Comparison of ENCODE assay signal across 20 cellular contexts in the genomic region with DNA sequence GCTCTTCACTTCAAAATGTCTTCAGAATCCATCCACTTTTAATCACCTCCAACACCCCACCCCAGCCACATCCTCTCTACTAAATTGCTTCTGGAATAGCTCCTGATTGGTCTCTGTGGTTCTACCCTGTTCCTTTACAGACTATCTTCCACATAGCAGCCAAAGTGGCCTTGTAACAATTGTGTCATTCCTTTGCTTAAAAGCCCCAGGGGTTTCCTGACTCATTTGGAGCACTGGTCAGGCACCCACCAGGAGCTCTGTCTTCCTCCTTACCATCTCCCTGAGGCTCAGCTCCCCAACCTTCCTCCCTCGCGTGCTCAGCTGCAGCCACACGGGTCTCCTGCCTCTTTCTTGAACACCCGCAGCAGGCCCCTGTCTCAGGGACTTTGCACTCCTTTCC.
DNase-seq lines count a peak whose midpoint lies in the region; ATAC-seq and TF ChIP-seq lines count a peak whose summit lies in the region.
"Had no signal": no experiment of that assay in that cellular context is flagged by ENCODE, and none has a peak within 500 bp of the region (broad histone marks: within the 10 kb centered on the region; RNA-seq: fewer than 3 reads in every experiment).

No MANE protein-coding gene starts in this region.

- no peak for DNase-seq in T-helper 1 cell
- DNase-seq in EH (ENCODE audit: low read depth): peak; percentile 46
- no peak for DNase-seq in activated CD8-positive, alpha-beta T cell treated with anti-CD3 and anti-CD28 coated beads, Interleukin-2, amount 10 ng/mL, durations not matched to agents 7 days and 5 days
- DNase-seq in memory B cell (ENCODE audit: low spot score in 2 of 2): no peak
- no peak for DNase-seq in Caco-2
- DNase-seq in GOT3 (lab: John Stamatoyannopoulos, UW): no peak
- DNase-seq: dorsolateral prefrontal cortex; heart left ventricle; KBM-7; mammary epithelial cell; NCI-H146; NCI-H2171; NCI-H524 treated with DMSO at 0.1 percent for 48 hours; SIG-M5; stimulated activated CD8-positive, alpha-beta memory T cell treated with anti-CD3 and anti-CD28 coated beads, Interleukin-4, amount 100 ng/mL, for 48 hours; upper lobe of left lung had no signal

- CTCF ChIA-PET in activated CD8-positive, alpha-beta T cell treated with anti-CD3 and anti-CD28 coated beads, Interleukin-2, amount 10 ng/mL, durations not matched to agents 7 days and 5 days (lab: Charles Lee): interaction anchor here (1.1 to 2.3 kb wide), 4 partner anchors 13 to 95 kb away, joined by 3 to 6 read pairs (median 4); no protein-coding TSS in a partner anchor
- CTCF ChIA-PET in Caco-2 (lab: Charles Lee): no interaction called here

- H3K36me3 ChIP-seq in Caco-2 (ENCODE audit: control insufficient read depth, insufficient read depth, low read length): peaks cover 2% of the 10 kb centered on the region; the same call in 1 of the 2 replicates

- peak; percentile 13 for ATAC-seq in activated CD8-positive, alpha-beta T cell treated with anti-CD3 and anti-CD28 coated beads, Interleukin-2, amount 10 ng/mL, durations not matched to agents 7 days and 5 days
- ATAC-seq in memory B cell (ENCODE audit: low read depth) (no peak), esophagus mucosa (no peak)
- ATAC-seq: Panc1 had no signal

- intact Hi-C loops in Caco-2 (cut with micrococcal nuclease; ENCODE audit: unreplicated experiment): no loop called here

- POLR2A ChIA-PET in activated CD8-positive, alpha-beta T cell treated with anti-CD3 and anti-CD28 coated beads, Interleukin-2, amount 10 ng/mL, durations not matched to agents 7 days and 5 days (lab: Charles Lee): interaction anchor here (1.0 to 1.4 kb wide), 2 partner anchors 13 to 14 kb away, joined by 3 to 4 read pairs; no protein-coding TSS in a partner anchor
- POLR2A ChIA-PET in Caco-2 (lab: Charles Lee): no interaction called here

- BruUV-seq in Caco-2 (replicated peaks; lab: Mats Ljungman, UMichigan): no TSS peak

- peaks cover 22% of the 10 kb centered on the region for H3K4me1 Mint-ChIP-seq in T-helper 1 cell treated with Interleukin-12 subunit alpha and Interleukin-12 subunit beta and Interleukin-4 antibody, amounts not matched to agents 30 μg/mL and 1 μg/mL, for 36 hours (ENCODE audit: low read depth)
- peaks cover 23% of the 10 kb centered on the region for H3K4me1 Mint-ChIP-seq in activated CD8-positive, alpha-beta T cell treated with anti-CD3 and anti-CD28 coated beads, Interleukin-2, amount 10 ng/mL, durations not matched to agents 7 days and 5 days (ENCODE audit: low read depth)
- H3K4me1 Mint-ChIP-seq in memory B cell: peaks cover 8% of the 10 kb centered on the region
- H3K4me1 Mint-ChIP-seq in Caco-2 (ENCODE audit: low read depth, unreplicated experiment): no peaks in the 10 kb centered on the region

- peaks cover 21% of the 10 kb centered on the region for H3K9me3 Mint-ChIP-seq in T-helper 1 cell treated with Interleukin-12 subunit alpha and Interleukin-12 subunit beta and Interleukin-4 antibody, amounts not matched to agents 30 μg/mL and 1 μg/mL, for 36 hours
- H3K9me3 Mint-ChIP-seq in activated CD8-positive, alpha-beta T cell treated with anti-CD3 and anti-CD28 coated beads, Interleukin-2, amount 10 ng/mL, durations not matched to agents 7 days and 5 days (ENCODE audit: insufficient read depth): no peaks in the 10 kb centered on the region
- H3K9me3 Mint-ChIP-seq in memory B cell (peaks cover 7% of the 10 kb centered on the region), Caco-2 (ENCODE audit: unreplicated experiment) (peaks cover 31% of the 10 kb centered on the region)

- H3K4me3 ChIP-seq in Caco-2 (ENCODE audit: low read depth, low read length): no peak overlapping the region
- H3K4me3 ChIP-seq: dorsolateral prefrontal cortex, heart left ventricle, upper lobe of left lung had no signal

- H3K36me3 Mint-ChIP-seq in T-helper 1 cell treated with Interleukin-12 subunit alpha and Interleukin-12 subunit beta and Interleukin-4 antibody, amounts not matched to agents 30 μg/mL and 1 μg/mL, for 36 hours (ENCODE audit: low read depth): peaks cover 68% of the 10 kb centered on the region
- H3K36me3 Mint-ChIP-seq in activated CD8-positive, alpha-beta T cell treated with anti-CD3 and anti-CD28 coated beads, Interleukin-2, amount 10 ng/mL, durations not matched to agents 7 days and 5 days (ENCODE audit: low read depth): peaks cover 61% of the 10 kb centered on the region
- peaks cover 44% of the 10 kb centered on the region for H3K36me3 Mint-ChIP-seq in memory B cell
- H3K36me3 Mint-ChIP-seq in Caco-2 (ENCODE audit: insufficient read depth, unreplicated experiment): peaks cover 32% of the 10 kb centered on the region

- H3K4me3 Mint-ChIP-seq in T-helper 1 cell treated with Interleukin-12 subunit alpha and Interleukin-12 subunit beta and Interleukin-4 antibody, amounts not matched to agents 30 μg/mL and 1 μg/mL, for 36 hours: peak overlapping the region; percentile 53
- H3K4me3 Mint-ChIP-seq in activated CD8-positive, alpha-beta T cell treated with anti-CD3 and anti-CD28 coated beads, Interleukin-2, amount 10 ng/mL, durations not matched to agents 7 days and 5 days: no peak overlapping the region
- H3K4me3 Mint-ChIP-seq in memory B cell (no peak overlapping the region), Caco-2 (ENCODE audit: unreplicated experiment) (no peak overlapping the region)

- H3K27ac Mint-ChIP-seq in T-helper 1 cell treated with Interleukin-12 subunit alpha and Interleukin-12 subunit beta and Interleukin-4 antibody, amounts not matched to agents 30 μg/mL and 1 μg/mL, for 36 hours: peak overlapping the region; percentile 92
- peak overlapping the region; percentile 84 for H3K27ac Mint-ChIP-seq in activated CD8-positive, alpha-beta T cell treated with anti-CD3 and anti-CD28 coated beads, Interleukin-2, amount 10 ng/mL, durations not matched to agents 7 days and 5 days
- peak overlapping the region; percentile 1 for H3K27ac Mint-ChIP-seq in memory B cell
- H3K27ac Mint-ChIP-seq in Caco-2 (ENCODE audit: unreplicated experiment): no peak overlapping the region

- no peak for TF ChIP-seq CTCF in Caco-2 (IDR thresholded peaks at IDR 0.05; ENCODE audit: insufficient read depth in 1 of 2, low read depth in 1 of 2, low read length in 1 of 2, severe bottlenecking in 1 of 2, unreplicated experiment in 1 of 2)

- no peaks in the 10 kb centered on the region for H3K4me1 ChIP-seq in Caco-2

- no peaks in the 10 kb centered on the region for H3K27me3 Mint-ChIP-seq in T-helper 1 cell treated with Interleukin-12 subunit alpha and Interleukin-12 subunit beta and Interleukin-4 antibody, amounts not matched to agents 30 μg/mL and 1 μg/mL, for 36 hours (ENCODE audit: low read depth)
- H3K27me3 Mint-ChIP-seq in activated CD8-positive, alpha-beta T cell treated with anti-CD3 and anti-CD28 coated beads, Interleukin-2, amount 10 ng/mL, durations not matched to agents 7 days and 5 days (ENCODE audit: low read depth): no peaks in the 10 kb centered on the region
- H3K27me3 Mint-ChIP-seq in memory B cell (no peaks in the 10 kb centered on the region), Caco-2 (ENCODE audit: insufficient read depth, unreplicated experiment) (no peaks in the 10 kb centered on the region)

- no peaks in the 10 kb centered on the region for H3K27me3 ChIP-seq in Caco-2 (replicated peaks; ENCODE audit: control insufficient read depth, insufficient read depth, low read length)
- H3K27me3 ChIP-seq: dorsolateral prefrontal cortex, heart left ventricle, neutrophil, upper lobe of left lung had no signal

- H3K9me3 ChIP-seq in Caco-2: no peaks in the 10 kb centered on the region
- H3K9me3 ChIP-seq: neutrophil, upper lobe of left lung had no signal
